Comparison of ENCODE assay signal across 29 cellular contexts in genomic region chr6:54448617-54449016, GRCh38.
"Had no signal": no experiment of that assay in that cellular context is flagged by ENCODE, and none has a peak within 500 bp of the region (broad histone marks: within the 10 kb centered on the region; RNA-seq: fewer than 3 reads in every experiment).

No MANE protein-coding gene starts in this region.

- H3K4me1 ChIP-seq: colonic mucosa, esophagus squamous epithelium, gastroesophageal sphincter, heart left ventricle, left lung, lower lobe of right lung had no signal

- H3K27ac ChIP-seq: colonic mucosa, epithelial cell of prostate, esophagus squamous epithelium, gastroesophageal sphincter, heart left ventricle, hepatocyte, left lung, lower lobe of right lung had no signal

- FAIRE-seq: endometrium, frontal cortex, islet of Langerhans, keratinocyte had no signal

- H3K79me2 ChIP-seq: hepatocyte had no signal

- H3K4me3 Mint-ChIP-seq: dendritic cell treated with granulocyte-macrophage colony-stimulating factor and Interleukin-4, amounts not matched to agents 40 ng/mL and 50 ng/mL, for 4 days; effector memory CD8-positive, alpha-beta T cell; endodermal cell; immature natural killer cell; mesothelial cell of epicardium; naive B cell; naive thymus-derived CD8-positive, alpha-beta T cell had no signal

- ATAC-seq: effector memory CD8-positive, alpha-beta T cell; esophagus mucosa; gastroesophageal sphincter; heart left ventricle; left cardiac atrium; left lung; left ventricle myocardium superior; lower lobe of right lung; mucosa of descending colon; naive thymus-derived CD8-positive, alpha-beta T cell had no signal

- H3K4me2 ChIP-seq: hepatocyte had no signal

- H3K36me3 ChIP-seq: colonic mucosa, esophagus squamous epithelium, gastroesophageal sphincter, heart left ventricle, left lung, lower lobe of right lung had no signal

- H3K9me3 ChIP-seq: colonic mucosa, esophagus squamous epithelium, gastroesophageal sphincter, lower lobe of right lung, mucosa of descending colon had no signal

- DNase-seq: colonic mucosa; cortex of kidney; effector CD8-positive, alpha-beta T cell; effector memory CD8-positive, alpha-beta T cell; endodermal cell; erythroblast; esophagus squamous epithelium; foreskin fibroblast; heart left ventricle; hypothalamus; immature natural killer cell; left cardiac atrium; left lung; left ventricle myocardium superior; lower lobe of right lung; mesenchymal stem cell; mucosa of descending colon; naive B cell; naive thymus-derived CD8-positive, alpha-beta T cell had no signal

- H3K4me1 Mint-ChIP-seq: endodermal cell; immature natural killer cell; mesothelial cell of epicardium; naive B cell; naive thymus-derived CD8-positive, alpha-beta T cell had no signal

- H2AFZ ChIP-seq: hepatocyte had no signal

- H3K4me3 ChIP-seq: colonic mucosa, esophagus squamous epithelium, gastroesophageal sphincter, heart left ventricle, hepatocyte, left lung, lower lobe of right lung, mucosa of descending colon had no signal

- H3K36me3 Mint-ChIP-seq: immature natural killer cell; mesothelial cell of epicardium; naive B cell; naive thymus-derived CD8-positive, alpha-beta T cell had no signal

- H3K27ac Mint-ChIP-seq: dendritic cell treated with granulocyte-macrophage colony-stimulating factor and Interleukin-4, amounts not matched to agents 40 ng/mL and 50 ng/mL, for 4 days; effector memory CD8-positive, alpha-beta T cell; endodermal cell; immature natural killer cell; mesothelial cell of epicardium; naive B cell; naive thymus-derived CD8-positive, alpha-beta T cell had no signal

- H3K27me3 Mint-ChIP-seq: dendritic cell treated with granulocyte-macrophage colony-stimulating factor and Interleukin-4, amounts not matched to agents 40 ng/mL and 50 ng/mL, for 4 days; effector memory CD8-positive, alpha-beta T cell; naive B cell; naive thymus-derived CD8-positive, alpha-beta T cell had no signal

- H3K27me3 ChIP-seq: colonic mucosa, esophagus squamous epithelium, gastroesophageal sphincter, heart left ventricle, hepatocyte, left lung had no signal
